8 cellular contexts compared by ENCODE assay signal in genomic region chr22:44024288-44024908, GRCh38. TPM values are rescaled to one million over a fixed set of nuclear protein-coding genes. Genes with fewer than 3 reads are reported as not detected.
DNase-seq lines count a peak whose midpoint lies in the region; ATAC-seq and TF ChIP-seq lines count a peak whose summit lies in the region.

Gene PARVB, plus strand, starts transcription at chr22:44024302. Its CDS starts 38 bp downstream, at chr22:44024340.

- peak within 1 kb of the TSS; percentile 90 to 100 (median 97) for H3K4me2 ChIP-seq in BLaER1 treated with 17β-estradiol and CSF1 and Interleukin-3, amounts not matched to agents 10 nM and 100 nM

- no peaks in the 10 kb centered on the region for H3K36me3 ChIP-seq in BLaER1 treated with 17β-estradiol and CSF1 and Interleukin-3, amounts not matched to agents 10 nM and 100 nM
- no peaks in the 10 kb centered on the region for H3K36me3 ChIP-seq in esophagus muscularis mucosa
- H3K36me3 ChIP-seq in upper lobe of right lung: no peaks in the 10 kb centered on the region

- no peak for TF ChIP-seq EP300 in esophagus muscularis mucosa (IDR thresholded peaks at IDR 0.05)

- ATAC-seq in HG02642 (IDR thresholded peaks at IDR 0.05; ENCODE audit: poor library complexity, unreplicated experiment) (peak; percentile 15), naive B cell (ENCODE audit: low read depth in 2 of 2) (peak; percentile 0 to 1), upper lobe of right lung (peak; percentile 25), GM21576 (IDR thresholded peaks at IDR 0.05; ENCODE audit: unreplicated experiment) (no peak)

- intact Hi-C loops in esophagus muscularis mucosa (cut with DNase I) (no loop called here), upper lobe of right lung (cut with DNase I) (no loop called here)

- peak within 1 kb of the TSS; percentile 83 for H3K27ac Mint-ChIP-seq in activated CD4-positive, alpha-beta T cell treated with anti-CD3 and anti-CD28 coated beads, Interleukin-2, amount 10 ng/mL, durations not matched to agents 7 days and 5 days
- peak within 1 kb of the TSS; percentile 99 to 100 (median 100) for H3K27ac Mint-ChIP-seq in naive B cell

- peaks cover 0 to 13% (median 0%) of the 10 kb centered on the region in 11 experiments; a peak in 5 of 22 replicates for H4K20me1 ChIP-seq in BLaER1 treated with 17β-estradiol and CSF1 and Interleukin-3, amounts not matched to agents 10 nM and 100 nM

- 23% methylated on average over 6 of the region's 82 CpGs for WGBS in esophagus muscularis mucosa

- H3K36me3 Mint-ChIP-seq in activated CD4-positive, alpha-beta T cell treated with anti-CD3 and anti-CD28 coated beads, Interleukin-2, amount 10 ng/mL, durations not matched to agents 7 days and 5 days (ENCODE audit: low read depth): no peaks in the 10 kb centered on the region
- no peaks in the 10 kb centered on the region for H3K36me3 Mint-ChIP-seq in naive B cell

- POLR2A ChIA-PET in activated CD4-positive, alpha-beta T cell treated with anti-CD3 and anti-CD28 coated beads, Interleukin-2, amount 10 ng/mL, durations not matched to agents 7 days and 5 days (lab: Charles Lee): no interaction called here

- H3K4me1 Mint-ChIP-seq in activated CD4-positive, alpha-beta T cell treated with anti-CD3 and anti-CD28 coated beads, Interleukin-2, amount 10 ng/mL, durations not matched to agents 7 days and 5 days: peaks cover 41% of the 10 kb centered on the region
- H3K4me1 Mint-ChIP-seq in naive B cell: peaks cover 43 to 65% (median 64%) of the 10 kb centered on the region in 3 donors

- peak within 1 kb of the TSS; percentile 65 to 94 (median 74); a peak in 21 of 22 replicates for H3K27ac ChIP-seq in BLaER1 treated with 17β-estradiol and CSF1 and Interleukin-3, amounts not matched to agents 10 nM and 100 nM
- H3K27ac ChIP-seq in esophagus muscularis mucosa (replicated peaks in 1 of 4): peak within 1 kb of the TSS; percentile 78 to 89 (median 84)
- peak within 1 kb of the TSS; percentile 88 for H3K27ac ChIP-seq in upper lobe of right lung

- no peak for DNase-seq in activated CD4-positive, alpha-beta T cell treated with anti-CD3 and anti-CD28 coated beads, Interleukin-2, amount 10 ng/mL, durations not matched to agents 7 days and 5 days
- DNase-seq in esophagus muscularis mucosa (ENCODE audit: extremely low spot score): no peak
- DNase-seq in naive B cell: peak; percentile 47
- peak; percentile 70 for DNase-seq in upper lobe of right lung
- DNase-seq in amniotic stem cell (lab: John Stamatoyannopoulos, UW): no peak

- no peaks in the 10 kb centered on the region for H3K9me3 Mint-ChIP-seq in activated CD4-positive, alpha-beta T cell treated with anti-CD3 and anti-CD28 coated beads, Interleukin-2, amount 10 ng/mL, durations not matched to agents 7 days and 5 days
- H3K9me3 Mint-ChIP-seq in naive B cell: no peaks in the 10 kb centered on the region

- no peak for TF ChIP-seq CTCF in esophagus muscularis mucosa (IDR thresholded peaks at IDR 0.05)
- TF ChIP-seq CTCF in upper lobe of right lung (IDR thresholded peaks at IDR 0.05): no peak

- peak within 1 kb of the TSS; percentile 69 to 85 (median 80) for H3K9ac ChIP-seq in BLaER1 treated with 17β-estradiol and CSF1 and Interleukin-3, amounts not matched to agents 10 nM and 100 nM

- CTCF ChIA-PET in activated CD4-positive, alpha-beta T cell treated with anti-CD3 and anti-CD28 coated beads, Interleukin-2, amount 10 ng/mL, durations not matched to agents 7 days and 5 days (lab: Charles Lee): no interaction called here

- no peaks in the 10 kb centered on the region for H3K27me3 Mint-ChIP-seq in activated CD4-positive, alpha-beta T cell treated with anti-CD3 and anti-CD28 coated beads, Interleukin-2, amount 10 ng/mL, durations not matched to agents 7 days and 5 days
- H3K27me3 Mint-ChIP-seq in naive B cell: no peaks in the 10 kb centered on the region

- peaks cover 40 to 70% (median 50%) of the 10 kb centered on the region in 10 experiments for H3K4me1 ChIP-seq in BLaER1 treated with 17β-estradiol and CSF1 and Interleukin-3, amounts not matched to agents 10 nM and 100 nM
- H3K4me1 ChIP-seq in esophagus muscularis mucosa: peaks cover 50 to 67% (median 56%) of the 10 kb centered on the region in 4 donors
- peaks cover 19% of the 10 kb centered on the region for H3K4me1 ChIP-seq in upper lobe of right lung

- TF ChIP-seq POLR2A in esophagus muscularis mucosa (IDR thresholded peaks at IDR 0.05; ENCODE audit: low read depth): no peak

- H3K4me3 ChIP-seq in BLaER1 treated with 17β-estradiol and CSF1 and Interleukin-3, amounts not matched to agents 10 nM and 100 nM: peak within 1 kb of the TSS; percentile 46 to 71 (median 59)
- H3K4me3 ChIP-seq in esophagus muscularis mucosa (peak within 1 kb of the TSS; percentile 68 to 78 (median 72)), upper lobe of right lung (peak within 1 kb of the TSS; percentile 66)

- H3K4me3 Mint-ChIP-seq in activated CD4-positive, alpha-beta T cell treated with anti-CD3 and anti-CD28 coated beads, Interleukin-2, amount 10 ng/mL, durations not matched to agents 7 days and 5 days: peak within 1 kb of the TSS; percentile 75
- H3K4me3 Mint-ChIP-seq in naive B cell: peak within 1 kb of the TSS; percentile 86 to 95 (median 91)

- H3K9me3 ChIP-seq in BLaER1 treated with 17β-estradiol and CSF1 and Interleukin-3, amounts not matched to agents 10 nM and 100 nM (replicated peaks in 1 of 11): no peaks in the 10 kb centered on the region
- H3K9me3 ChIP-seq in esophagus muscularis mucosa: no peaks in the 10 kb centered on the region
- H3K9me3 ChIP-seq in upper lobe of right lung: no peaks in the 10 kb centered on the region

- H3K27me3 ChIP-seq in BLaER1 treated with 17β-estradiol and CSF1 and Interleukin-3, amounts not matched to agents 10 nM and 100 nM: peaks cover 0 to 51% (median 39%) of the 10 kb centered on the region in 11 experiments; a peak in 20 of 22 replicates
- H3K27me3 ChIP-seq in esophagus muscularis mucosa (no peaks in the 10 kb centered on the region), upper lobe of right lung (no peaks in the 10 kb centered on the region)

RNA-seq across cellular contexts. Expression of gene PARVB, which starts in this region (rescaled TPM):
- total RNA-seq in activated CD4-positive, alpha-beta T cell treated with anti-CD3 and anti-CD28 coated beads, Interleukin-2, amount 10 ng/mL, durations not matched to agents 7 days and 5 days: 10 to 100 TPM; 18.2 to 19.2 TPM
- total RNA-seq in esophagus muscularis mucosa (100 to 1,000 TPM in 1 of 4 donors, 10 to 100 TPM in 3; 22.0 to 107 (median 45.5) TPM), upper lobe of right lung (49.3 TPM)
- polyA plus RNA-seq in naive B cell (ENCODE audit: low read depth in 6 of 6): 10 to 100 TPM; 18.6 to 30.0 (median 21.3) TPM

Comparison
In these comparisons a context has a peak if more than half of its experiments do, and no peak if none do; other contexts are left out.
1. DNase-seq: peak in naive B cell (single experiment) and upper lobe of right lung (single experiment); none in activated CD4-positive, alpha-beta T cell treated with anti-CD3 and anti-CD28 coated beads, Interleukin-2, amount 10 ng/mL, durations not matched to agents 7 days and 5 days (single experiment), esophagus muscularis mucosa (single experiment) and amniotic stem cell (single experiment).
2. Peak in every context shown above with its lines, with median percentiles within 50 percentile points of each other: H3K27ac ChIP-seq and H3K4me3 ChIP-seq.